8 cellular contexts compared by ENCODE assay signal in genomic region chr12:45725631-45726593, GRCh38. TPM values are rescaled to one million over a fixed set of nuclear protein-coding genes. Genes with fewer than 3 reads are reported as not detected.
A peak's percentile ranks its signal among the peaks of the same experiment; 100 is the strongest.
DNase-seq lines count a peak whose midpoint lies in the region; ATAC-seq and TF ChIP-seq lines count a peak whose summit lies in the region.

No MANE protein-coding gene starts in this region.

- peak overlapping the region; percentile 89 for H3K4me3 ChIP-seq in left ventricle myocardium inferior
- peak overlapping the region; percentile 84 for H3K4me3 ChIP-seq in Loucy (ENCODE audit: low read length, poor library complexity, severe bottlenecking)
- H3K4me3 ChIP-seq in SJCRH30, result peak overlapping the region; percentile 82
- peak overlapping the region; percentile 97 for H3K4me3 ChIP-seq in mesendoderm (ENCODE audit: low read length)
- H3K4me3 ChIP-seq in tibial nerve, result peak overlapping the region; percentile 54 to 97 (median 82)

- no CpG with 5 or more reads among the region's 12 CpGs for WGBS in mesendoderm (ENCODE audit: extremely low coverage, insufficient coverage, low lambda C conversion rate)
- 3 to 5% methylated on average over 12 of the region's 12 CpGs for WGBS in tibial nerve, 2 donors

- DNase-seq in left ventricle myocardium inferior, result no peak
- DNase-seq in left ventricle myocardium superior, result no peak
- DNase-seq in SJCRH30, result peak; percentile 18 to 64
- peak; percentile 41 for DNase-seq in mesendoderm
- DNase-seq in tibial nerve (ENCODE audit: low spot score in 2 of 2), result peak in 1 of 2 donors; percentile 40

- no peak overlapping the region for H3K23ac ChIP-seq in mesendoderm (ENCODE audit: low read length)

- ATAC-seq in left ventricle myocardium superior (no peak), HG03280 (IDR thresholded peaks at IDR 0.05; ENCODE audit: unreplicated experiment) (no peak)

- no peak overlapping the region for H3K4ac ChIP-seq in mesendoderm (ENCODE audit: low read depth, low read length)

- H3K9me3 ChIP-seq in left ventricle myocardium inferior (replicated peaks), result no peaks in the 10 kb centered on the region
- H3K9me3 ChIP-seq in Loucy (ENCODE audit: insufficient read depth, low read depth, low read length), result no peaks in the 10 kb centered on the region
- no peaks in the 10 kb centered on the region for H3K9me3 ChIP-seq in SJCRH30 (replicated peaks)
- H3K9me3 ChIP-seq in tibial nerve, result no peaks in the 10 kb centered on the region

- no peak overlapping the region for H4K5ac ChIP-seq in mesendoderm (ENCODE audit: low read length)

- H3K4me3 Mint-ChIP-seq in dendritic cell treated with granulocyte-macrophage colony-stimulating factor and Interleukin-4, amounts not matched to agents 40 ng/mL and 50 ng/mL, for 4 days, result peak overlapping the region; percentile 96

- intact Hi-C loops in left ventricle myocardium inferior (cut with micrococcal nuclease), result no loop called here
- intact Hi-C loops in left ventricle myocardium superior (cut with micrococcal nuclease), result no loop called here
- intact Hi-C loops in dendritic cell treated with granulocyte-macrophage colony-stimulating factor and Interleukin-4, amounts not matched to agents 40 ng/mL and 50 ng/mL, for 4 days (cut with micrococcal nuclease), result loop anchor here (2.0 to 10.0 kb wide), 3 partner anchors 184 to 511 kb away; partner anchors contain the start of genes ANO6 and SCAF11

- no peak overlapping the region for H3K56ac ChIP-seq in mesendoderm (ENCODE audit: low read length)

- no peaks in the 10 kb centered on the region for H3K9me3 Mint-ChIP-seq in dendritic cell treated with granulocyte-macrophage colony-stimulating factor and Interleukin-4, amounts not matched to agents 40 ng/mL and 50 ng/mL, for 4 days

- H3K27ac ChIP-seq in left ventricle myocardium inferior (replicated peaks) (peak overlapping the region; percentile 99), SJCRH30 (peak overlapping the region; percentile 94), mesendoderm (ENCODE audit: low read depth, low read length) (no peak overlapping the region), tibial nerve (peak overlapping the region; percentile 92 to 100 (median 99))

- TF ChIP-seq CTCF in left ventricle myocardium inferior (IDR thresholded peaks at IDR 0.05; ENCODE audit: borderline replicate concordance) (peak; percentile 81), Loucy (conservative IDR thresholded peaks at IDR 0.05; ENCODE audit: low read length) (peak; percentile 85), tibial nerve (IDR thresholded peaks at IDR 0.05) (peak; percentile 53 to 70 (median 67))

- H3K4me1 ChIP-seq in left ventricle myocardium inferior (peaks cover 72% of the 10 kb centered on the region), Loucy (ENCODE audit: insufficient read depth, low read length, poor library complexity, severe bottlenecking) (peaks cover 51% of the 10 kb centered on the region), SJCRH30 (no peaks in the 10 kb centered on the region), mesendoderm (ENCODE audit: control insufficient read depth, low read depth, low read length) (no peaks in the 10 kb centered on the region), tibial nerve (peaks cover 0 to 46% (median 29%) of the 10 kb centered on the region in 4 donors)

- no peak overlapping the region; the same call in 1 of the 2 replicates for H2AFZ ChIP-seq in Loucy (ENCODE audit: low read length)

- H3K18ac ChIP-seq in mesendoderm (ENCODE audit: low read length), result no peak overlapping the region

- H4K8ac ChIP-seq in mesendoderm (ENCODE audit: low read depth, low read length), result no peak overlapping the region

- H3K9me2 ChIP-seq in Loucy (replicated peaks; ENCODE audit: low read depth, low read length), result no peaks in the 10 kb centered on the region

- H3K36me3 ChIP-seq in left ventricle myocardium inferior (no peaks in the 10 kb centered on the region), Loucy (ENCODE audit: insufficient read depth, low read length) (no peaks in the 10 kb centered on the region), SJCRH30 (no peaks in the 10 kb centered on the region), mesendoderm (ENCODE audit: control insufficient read depth, insufficient read depth, low read length) (no peaks in the 10 kb centered on the region), tibial nerve (no peaks in the 10 kb centered on the region)

- TF ChIP-seq POLR2A in tibial nerve (IDR thresholded peaks at IDR 0.05), result no peak

- H4K20me1 ChIP-seq in Loucy (ENCODE audit: insufficient read depth, low read length, poor library complexity, severe bottlenecking), result peaks cover 50% of the 10 kb centered on the region

- peak overlapping the region; percentile 98 for H3K9ac ChIP-seq in Loucy (ENCODE audit: low read depth, low read length, poor library complexity, severe bottlenecking)
- peak overlapping the region; percentile 97 for H3K9ac ChIP-seq in mesendoderm (ENCODE audit: low read length)

- H3K27me3 Mint-ChIP-seq in dendritic cell treated with granulocyte-macrophage colony-stimulating factor and Interleukin-4, amounts not matched to agents 40 ng/mL and 50 ng/mL, for 4 days, result no peaks in the 10 kb centered on the region

- H3K79me2 ChIP-seq in Loucy (ENCODE audit: insufficient read depth, low read length), result peaks cover 69% of the 10 kb centered on the region
- peaks cover 7% of the 10 kb centered on the region for H3K79me2 ChIP-seq in mesendoderm (ENCODE audit: control insufficient read depth, insufficient read depth, low read length)

- peaks cover 12% of the 10 kb centered on the region for H3F3A ChIP-seq in Loucy (ENCODE audit: low read depth)

- peaks cover 11% of the 10 kb centered on the region for H3K4me1 Mint-ChIP-seq in dendritic cell treated with granulocyte-macrophage colony-stimulating factor and Interleukin-4, amounts not matched to agents 40 ng/mL and 50 ng/mL, for 4 days (ENCODE audit: low read depth)

- H2BK15ac ChIP-seq in mesendoderm (replicated peaks; ENCODE audit: low read depth), result no peak overlapping the region

- H3K79me1 ChIP-seq in mesendoderm (ENCODE audit: low read length), result no peaks in the 10 kb centered on the region

- TF ChIP-seq EP300 in tibial nerve (IDR thresholded peaks at IDR 0.05), result no peak

- H3K36me3 Mint-ChIP-seq in dendritic cell treated with granulocyte-macrophage colony-stimulating factor and Interleukin-4, amounts not matched to agents 40 ng/mL and 50 ng/mL, for 4 days (ENCODE audit: low read depth), result peaks cover 27% of the 10 kb centered on the region

- H3K4me2 ChIP-seq in Loucy (ENCODE audit: low read depth, low read length, poor library complexity, severe bottlenecking), result peak overlapping the region; percentile 82
- peak overlapping the region; percentile 4 for H3K4me2 ChIP-seq in mesendoderm (ENCODE audit: low read length)

- no peak overlapping the region for H2AK5ac ChIP-seq in mesendoderm (ENCODE audit: low read length)

- H2BK120ac ChIP-seq in mesendoderm (ENCODE audit: low read depth, low read length), result no peak overlapping the region

- no peaks in the 10 kb centered on the region for H3K27me3 ChIP-seq in left ventricle myocardium inferior (ENCODE audit: low read depth)
- peaks cover 5% of the 10 kb centered on the region for H3K27me3 ChIP-seq in Loucy (ENCODE audit: insufficient read depth, low read length, poor library complexity, severe bottlenecking)
- no peaks in the 10 kb centered on the region for H3K27me3 ChIP-seq in SJCRH30
- H3K27me3 ChIP-seq in mesendoderm (ENCODE audit: insufficient read depth, low read length, poor library complexity), result no peaks in the 10 kb centered on the region
- H3K27me3 ChIP-seq in tibial nerve, result no peaks in the 10 kb centered on the region

- peak overlapping the region; percentile 96 for H3K27ac Mint-ChIP-seq in dendritic cell treated with granulocyte-macrophage colony-stimulating factor and Interleukin-4, amounts not matched to agents 40 ng/mL and 50 ng/mL, for 4 days

- H2BK5ac ChIP-seq in mesendoderm (ENCODE audit: low read length), result no peak overlapping the region

RNA-seq across cellular contexts. Expression of gene ARID2, which starts 3.6 kb away (rescaled TPM):
- total RNA-seq in left ventricle myocardium inferior (15.7 TPM), left ventricle myocardium superior (17.2 TPM), tibial nerve (10 to 100 TPM; 30.3 to 35.8 (median 32.8) TPM)
- 59.6 and 64.9 TPM in 2 replicates for total RNA-seq in SJCRH30 (2014; rRNA removed; shearing (Covaris generic))
- polyA plus RNA-seq in mesendoderm (2013, experiment 1 of 2), result 15.0 TPM
- 14.5 TPM for polyA plus RNA-seq in mesendoderm (2013, experiment 2 of 2)

Comparison
In these comparisons a context has a peak if more than half of its experiments do, and no peak if none do; other contexts are left out.
1. DNase-seq: peak in SJCRH30 (2 of 2) and mesendoderm (single experiment); none in left ventricle myocardium inferior (single experiment) and left ventricle myocardium superior (single experiment).
2. Peak in every context shown above with its lines, with median percentiles within 50 percentile points of each other: H3K4me3 ChIP-seq and CTCF ChIP-seq.